Comparison of ENCODE assay signal across 8 cellular contexts in genomic region chr4:182809417-182810102, GRCh38.
DNase-seq lines count a peak whose midpoint lies in the region; ATAC-seq and TF ChIP-seq lines count a peak whose summit lies in the region.

No MANE protein-coding gene starts in this region.

- peaks cover 26% of the 10 kb centered on the region for H3K4me1 ChIP-seq in KMS-11 (ENCODE audit: low read depth, poor library complexity, severe bottlenecking)
- peaks cover 6% of the 10 kb centered on the region for H3K4me1 ChIP-seq in foreskin keratinocyte

- H3K4me2 ChIP-seq in KMS-11 = peak overlapping the region; percentile 71

- H2AFZ ChIP-seq in KMS-11 (ENCODE audit: low read depth) = peak overlapping the region; percentile 80

- no peaks in the 10 kb centered on the region for H3K27me3 ChIP-seq in KMS-11 (ENCODE audit: insufficient read depth, low read depth)
- no peaks in the 10 kb centered on the region for H3K27me3 ChIP-seq in foreskin keratinocyte

- no peak for TF ChIP-seq POLR2A in GM18505 (IDR thresholded peaks at IDR 0.05; ENCODE audit: borderline replicate concordance, extremely low read depth, insufficient read depth, insufficient read length)

- ATAC-seq in GM18505 (IDR thresholded peaks at IDR 0.05; ENCODE audit: unreplicated experiment) (peak; percentile 28), GM21723 (IDR thresholded peaks at IDR 0.05; ENCODE audit: unreplicated experiment) (peak; percentile 47), foreskin keratinocyte (peak; percentile 33)

- H3K36me3 ChIP-seq in KMS-11 (ENCODE audit: insufficient read depth) = no peaks in the 10 kb centered on the region

- peak overlapping the region; percentile 91 for H3K27ac ChIP-seq in KMS-11
- H3K27ac ChIP-seq in foreskin keratinocyte = no peak overlapping the region

- no peak overlapping the region for H3K4me3 ChIP-seq in KMS-11 (IDR thresholded peaks at IDR 0.05; ENCODE audit: insufficient read depth, low read depth, low read length)

- DNase-seq in foreskin keratinocyte (no peak), inferior parietal cortex (ENCODE audit: extremely low spot score) (no peak), GF-D8 (lab: John Stamatoyannopoulos, UW) (no peak), NCI-H2196 treated with DMSO at 0.1 percent for 48 hours (lab: John Stamatoyannopoulos, UW; ENCODE audit: unreplicated experiment) (no peak), hypothalamus (lab: John Stamatoyannopoulos, UW) (no peak)

- H4K20me1 ChIP-seq in KMS-11 (ENCODE audit: insufficient read depth) = no peaks in the 10 kb centered on the region

- TF ChIP-seq CTCF in KMS-11 (conservative IDR thresholded peaks at IDR 0.05; ENCODE audit: low read depth, low read length) (peak; percentile 75), foreskin keratinocyte (conservative IDR thresholded peaks at IDR 0.05) (no peak)

- H3K79me2 ChIP-seq in KMS-11 (ENCODE audit: insufficient read depth, low read depth) = no peaks in the 10 kb centered on the region

- H3K9ac ChIP-seq in KMS-11 = peak overlapping the region; percentile 77
